In genomic region chr11:32830796-32831195, GRCh38 we compare ENCODE assay signal across 11 cellular contexts. TPM values are rescaled to one million over a fixed set of nuclear protein-coding genes. Genes with fewer than 3 reads are reported as not detected.
A peak's percentile ranks its signal among the peaks of the same experiment; 100 is the strongest.
DNase-seq lines count a peak whose midpoint lies in the region; ATAC-seq, FAIRE-seq and TF ChIP-seq lines count a peak whose summit lies in the region.
"Had no signal": no experiment of that assay in that cellular context is flagged by ENCODE, and none has a peak within 500 bp of the region (broad histone marks: within the 10 kb centered on the region; RNA-seq: fewer than 3 reads in every experiment).

No MANE protein-coding gene starts in this region.

- H3K9ac ChIP-seq in endodermal cell (ENCODE audit: extremely low read depth, low read length, poor library complexity, severe bottlenecking) = no peak overlapping the region

- peaks cover 21% of the 10 kb centered on the region for H3K27me3 Mint-ChIP-seq in CD4-positive, CD25-positive, alpha-beta regulatory T cell
- H3K27me3 Mint-ChIP-seq in endodermal cell (ENCODE audit: insufficient read depth) = peaks cover 30% of the 10 kb centered on the region
- peaks cover 56% of the 10 kb centered on the region for H3K27me3 Mint-ChIP-seq in nephron (ENCODE audit: low read depth)

- peaks cover 13% of the 10 kb centered on the region for H3K27me3 ChIP-seq in CD4-positive, CD25-positive, alpha-beta regulatory T cell (ENCODE audit: control insufficient read depth, insufficient read depth, low read length)
- peaks cover 29% of the 10 kb centered on the region for H3K27me3 ChIP-seq in endodermal cell (ENCODE audit: control insufficient read depth, insufficient read depth, low read length, poor library complexity, severe bottlenecking)

- no peak for ATAC-seq in CD4-positive, CD25-positive, alpha-beta regulatory T cell (ENCODE audit: low read depth in 2 of 2)
- no peak for ATAC-seq in GM21360 (IDR thresholded peaks at IDR 0.05; ENCODE audit: unreplicated experiment)

- TF ChIP-seq POLR2A in GM12891 (IDR thresholded peaks at IDR 0.05; ENCODE audit: low read depth, low read length) = no peak

- peaks cover 2 to 14% (median 8%) of the 10 kb centered on the region in 4 donors for H3K4me1 Mint-ChIP-seq in CD4-positive, CD25-positive, alpha-beta regulatory T cell
- H3K4me1 Mint-ChIP-seq in endodermal cell = peaks cover 20% of the 10 kb centered on the region
- peaks cover 15% of the 10 kb centered on the region for H3K4me1 Mint-ChIP-seq in nephron

- H3K9me3 ChIP-seq in CD4-positive, CD25-positive, alpha-beta regulatory T cell (ENCODE audit: control insufficient read depth in 2 of 2, low read length in 2 of 2) = no peaks in the 10 kb centered on the region
- H3K9me3 ChIP-seq in endodermal cell (ENCODE audit: control insufficient read depth, low read length) = no peaks in the 10 kb centered on the region
- H3K9me3 ChIP-seq: thoracic aorta had no signal

- H3K27ac ChIP-seq in CD4-positive, CD25-positive, alpha-beta regulatory T cell (ENCODE audit: insufficient read depth, low read length, poor library complexity, severe bottlenecking) = no peak overlapping the region
- no peak overlapping the region for H3K27ac ChIP-seq in endodermal cell (ENCODE audit: low read depth, low read length)
- H3K27ac ChIP-seq in substantia nigra (ENCODE audit: low read depth, low read length, poor library complexity, severe bottlenecking) = no peak overlapping the region
- H3K27ac ChIP-seq: thoracic aorta had no signal

- peak overlapping the region; percentile 31 for H3K4me3 ChIP-seq in CD4-positive, CD25-positive, alpha-beta regulatory T cell (ENCODE audit: low read depth, low read length)
- H3K4me3 ChIP-seq in endodermal cell (ENCODE audit: low read length) = no peak overlapping the region

- TF ChIP-seq CTCF in endodermal cell (conservative IDR thresholded peaks at IDR 0.05) = no peak
- TF ChIP-seq CTCF in nephron (IDR thresholded peaks at IDR 0.05; ENCODE audit: unreplicated experiment in 3 of 3) = no peak

- no peak overlapping the region for H3K27ac Mint-ChIP-seq in CD4-positive, CD25-positive, alpha-beta regulatory T cell
- H3K27ac Mint-ChIP-seq in endodermal cell = no peak overlapping the region
- peak overlapping the region in 2 of 3 experiments; percentile 53 to 79 for H3K27ac Mint-ChIP-seq in nephron

- peaks cover 14% of the 10 kb centered on the region for H3K4me1 ChIP-seq in CD4-positive, CD25-positive, alpha-beta regulatory T cell (ENCODE audit: control insufficient read depth, insufficient read depth, low read length, poor library complexity, severe bottlenecking)
- no peaks in the 10 kb centered on the region for H3K4me1 ChIP-seq in endodermal cell (ENCODE audit: control insufficient read depth, insufficient read depth, low read length)

- H3K36me3 Mint-ChIP-seq in CD4-positive, CD25-positive, alpha-beta regulatory T cell = no peaks in the 10 kb centered on the region
- H3K36me3 Mint-ChIP-seq in endodermal cell (ENCODE audit: low read depth) (no peaks in the 10 kb centered on the region), nephron (ENCODE audit: low read depth) (no peaks in the 10 kb centered on the region)

- WGBS in endodermal cell (ENCODE audit: insufficient coverage in 1 of 2, insufficient read length in 1 of 2), 2 experiments = 90 to 99% methylated on average over 7 to 9 of the region's 9 CpGs

- no peak for DNase-seq in CD4-positive, CD25-positive, alpha-beta regulatory T cell
- DNase-seq in NCI-H69 (lab: John Stamatoyannopoulos, UW) = peak; percentile 47
- no peak for DNase-seq in endodermal cell
- DNase-seq in GM12891 (ENCODE audit: insufficient read length, low spot score) = no peak
- DNase-seq in substantia nigra (lab: John Stamatoyannopoulos, UW) = no peak
- DNase-seq in effector CD4-positive, alpha-beta T cell = no peak
- DNase-seq: activated gamma-delta T cell had no signal

- H3K36me3 ChIP-seq in CD4-positive, CD25-positive, alpha-beta regulatory T cell (ENCODE audit: control insufficient read depth, insufficient read depth, low read length) = no peaks in the 10 kb centered on the region
- H3K36me3 ChIP-seq in endodermal cell (ENCODE audit: control insufficient read depth, insufficient read depth, low read length) = no peaks in the 10 kb centered on the region
- H3K36me3 ChIP-seq: thoracic aorta had no signal

- FAIRE-seq in GM12891 (lab: Jason Lieb, UNC) = no peak
- FAIRE-seq: endometrium had no signal

- peak overlapping the region; percentile 55 to 58 (median 56) for H3K4me3 Mint-ChIP-seq in CD4-positive, CD25-positive, alpha-beta regulatory T cell
- H3K4me3 Mint-ChIP-seq in endodermal cell (peak overlapping the region; percentile 71), nephron (peak overlapping the region; percentile 66 to 77 (median 66))

- no peaks in the 10 kb centered on the region for H3K9me3 Mint-ChIP-seq in CD4-positive, CD25-positive, alpha-beta regulatory T cell
- H3K9me3 Mint-ChIP-seq in endodermal cell (no peaks in the 10 kb centered on the region), nephron (no peaks in the 10 kb centered on the region)

TF ChIP-seq in GM12891, 5 proteins besides CTCF, POLR2A, EP300 and RAD21:
- TF ChIP-seq POU2F2 (IDR thresholded peaks at IDR 0.05; ENCODE audit: low read depth, low read length) (no peak), PAX5 (IDR thresholded peaks at IDR 0.05; ENCODE audit: insufficient read depth, low read length, severe bottlenecking) (no peak), SPI1 (IDR thresholded peaks at IDR 0.05; ENCODE audit: low read depth, low read length) (no peak), TAF1 (IDR thresholded peaks at IDR 0.05; ENCODE audit: low read depth, low read length) (no peak), POLR2AphosphoS5 (IDR thresholded peaks at IDR 0.05; ENCODE audit: low read depth, low read length) (no peak)
TF ChIP-seq in GM12891: peak in this region for 0.

RNA-seq across cellular contexts. Expression of gene PRRG4, which starts 1.1 kb away (rescaled TPM):
- 0.07 TPM for total RNA-seq in CD4-positive, CD25-positive, alpha-beta regulatory T cell
- polyA plus RNA-seq in CD4-positive, CD25-positive, alpha-beta regulatory T cell = under 1 TPM in 1 of 4 donors, not detected in 3; 0.02 TPM
- 1 to 10 TPM; 2.9 to 3.7 TPM for total RNA-seq in endodermal cell
- polyA plus RNA-seq in endodermal cell (2013, experiment 1 of 2) = 0.25 TPM
- polyA plus RNA-seq in endodermal cell (2013, experiment 2 of 2) = 0.25 TPM
- 0.42 TPM for polyA plus RNA-seq in GM12891 (2012; ENCODE audit: low read depth, missing spikeins)

RNA-seq across cellular contexts. Expression of gene CCDC73, which starts 36.3 kb away (rescaled TPM):
- not detected for total RNA-seq in CD4-positive, CD25-positive, alpha-beta regulatory T cell
- under 1 TPM in 1 of 4 donors, not detected in 3; 0.03 TPM for polyA plus RNA-seq in CD4-positive, CD25-positive, alpha-beta regulatory T cell
- total RNA-seq in endodermal cell = not detected
- polyA plus RNA-seq in endodermal cell (2013, experiment 1 of 2) = not detected
- polyA plus RNA-seq in endodermal cell (2013, experiment 2 of 2) = not detected
- polyA plus RNA-seq in GM12891 (2012; ENCODE audit: low read depth, missing spikeins) = 0.17 TPM

Comparison
In these comparisons a context has a peak if more than half of its experiments do, and no peak if none do; other contexts are left out.
1. H3K27ac Mint-ChIP-seq: peak in nephron (2 of 3); none in CD4-positive, CD25-positive, alpha-beta regulatory T cell (0 of 3) and endodermal cell (single experiment).
2. Peak in every context shown above with its lines, with median percentiles within 50 percentile points of each other: H3K4me3 Mint-ChIP-seq.